Comparison of ENCODE assay signal across 8 cellular contexts in genomic region chr1:19651141-19651737, GRCh38. TPM values are rescaled to one million over a fixed set of nuclear protein-coding genes. Genes with fewer than 3 reads are reported as not detected.
DNase-seq lines count a peak whose midpoint lies in the region; ATAC-seq, FAIRE-seq and TF ChIP-seq lines count a peak whose summit lies in the region.

No MANE protein-coding gene starts in this region.

- no peak overlapping the region for H3K27ac Mint-ChIP-seq in CD8-positive, alpha-beta T cell
- H3K27ac Mint-ChIP-seq in stimulated activated naive CD8-positive, alpha-beta T cell treated with anti-CD3 and anti-CD28 coated beads, Interleukin-15, Interleukin-2, amounts not matched to agents 100 ng/mL and 50 ng/mL, for 24 hours, result peak overlapping the region; percentile 23

- intact Hi-C loops in CD8-positive, alpha-beta T cell (cut with DNase I, micrococcal nuclease), result loop anchor here (1.0 to 5.0 kb wide), 5 partner anchors 164 to 474 kb away; partner anchors contain the start of genes EMC1 (in 1 of the 2) and MRTO4 (in 1 of the 2)
- intact Hi-C loops in HepG2 (cut with micrococcal nuclease; ENCODE audit: unreplicated experiment), result loop anchor here (1.0 to 2.0 kb wide), 4 partner anchors 54 to 313 kb away; a partner anchor contains a TSS

- no peaks in the 10 kb centered on the region for H4K20me1 ChIP-seq in HepG2 (ENCODE audit: insufficient read depth, low read length)

- no peaks in the 10 kb centered on the region for H3K27me3 ChIP-seq in CD8-positive, alpha-beta T cell (ENCODE audit: insufficient read depth, low read length)
- no peaks in the 10 kb centered on the region for H3K27me3 ChIP-seq in HepG2 (ENCODE audit: control insufficient read depth in 1 of 2, insufficient read depth in 2 of 2, low read length in 2 of 2)

- 24% methylated on average over 7 of the region's 11 CpGs for WGBS in HepG2 (ENCODE audit: low lambda C conversion rate)

- peak; percentile 44 for TF ChIP-seq CTCF in CD8-positive, alpha-beta T cell (IDR thresholded peaks at IDR 0.05)
- TF ChIP-seq CTCF in HFF-Myc (IDR thresholded peaks at IDR 0.05; ENCODE audit: low read depth, low read length, missing control alignments), result peak; percentile 65
- TF ChIP-seq CTCF in choroid plexus epithelial cell (conservative IDR thresholded peaks at IDR 0.05; ENCODE audit: low read depth, low read length), result peak; percentile 77
- peak; percentile 96 for TF ChIP-seq CTCF in HepG2 (CRISPR knock-in tag; IDR thresholded peaks at IDR 0.05)

- H3K27ac ChIP-seq in CD8-positive, alpha-beta T cell (ENCODE audit: low read depth, low read length), result no peak overlapping the region
- no peak overlapping the region for H3K27ac ChIP-seq in HepG2 (ENCODE audit: extremely low read length, insufficient read depth, low read length)

- H3K9me3 ChIP-seq in CD8-positive, alpha-beta T cell (ENCODE audit: low read length), result no peaks in the 10 kb centered on the region
- H3K9me3 ChIP-seq in HepG2 (ENCODE audit: low read length), result no peaks in the 10 kb centered on the region

- no peaks in the 10 kb centered on the region for H3K9me3 Mint-ChIP-seq in CD8-positive, alpha-beta T cell
- no peaks in the 10 kb centered on the region for H3K9me3 Mint-ChIP-seq in stimulated activated naive CD8-positive, alpha-beta T cell treated with anti-CD3 and anti-CD28 coated beads, Interleukin-15, Interleukin-2, amounts not matched to agents 100 ng/mL and 50 ng/mL, for 24 hours

- peak; percentile 25 to 69 (median 54) for DNase-seq in CD8-positive, alpha-beta T cell
- no peak for DNase-seq in HFF-Myc (ENCODE audit: extremely low read depth, low read depth)
- peak; percentile 17 for DNase-seq in T1000 (lab: John Stamatoyannopoulos, UW)
- peak; percentile 66 for DNase-seq in choroid plexus epithelial cell (ENCODE audit: low read depth)
- peak; percentile 24 for DNase-seq in HepG2 (ENCODE audit: low spot score)

- TF ChIP-seq EP300 in HepG2 (IDR thresholded peaks at IDR 0.05; ENCODE audit: low read depth in 2 of 2, low read length in 2 of 2) (no peak), HepG2 (CRISPR knock-in tag; IDR thresholded peaks at IDR 0.05; ENCODE audit: borderline replicate concordance) (no peak)

- BruUV-seq in HepG2 (replicated peaks; lab: Mats Ljungman, UMichigan), result no TSS peak

- no peak overlapping the region for H2AFZ ChIP-seq in HepG2 (ENCODE audit: low read length)

- TF ChIP-seq POLR2A in HepG2 (IDR thresholded peaks at IDR 0.05; ENCODE audit: insufficient read depth in 1 of 2, low read depth in 2 of 2, low read length in 2 of 2), result no peak

- H3K36me3 Mint-ChIP-seq in CD8-positive, alpha-beta T cell, result peaks cover 3% of the 10 kb centered on the region
- H3K36me3 Mint-ChIP-seq in stimulated activated naive CD8-positive, alpha-beta T cell treated with anti-CD3 and anti-CD28 coated beads, Interleukin-15, Interleukin-2, amounts not matched to agents 100 ng/mL and 50 ng/mL, for 24 hours (ENCODE audit: low read depth), result no peaks in the 10 kb centered on the region

- CTCF ChIA-PET in CD8-positive, alpha-beta T cell (lab: Charles Lee), result interaction anchor here (0.6 to 14.8 kb wide), 25 partner anchors 10 to 481 kb away, joined by 3 to 364 read pairs (median 4); partner anchors contain the start of genes EMC1 and MRTO4
- CTCF ChIA-PET in HepG2 (lab: Yijun Ruan, JAX; ENCODE audit: low intra/inter-chr PET ratio, low total read pairs), result interaction anchor here (1.0 to 1.9 kb wide), 6 partner anchors 164 to 313 kb away, joined by 4 to 12 read pairs (median 4); no protein-coding TSS in a partner anchor

- FAIRE-seq in HepG2 (lab: Jason Lieb, UNC), result peak; percentile 64

- no peak overlapping the region for H3K9ac ChIP-seq in HepG2 (ENCODE audit: insufficient read depth, low read depth, low read length)

- POLR2A ChIA-PET in CD8-positive, alpha-beta T cell (lab: Charles Lee), result interaction anchor here (0.6 to 1.3 kb wide), 2 partner anchors 54 to 300 kb away, joined by 3 to 4 read pairs; a partner anchor contains a TSS
- POLR2A ChIA-PET in HepG2 (lab: Yijun Ruan, JAX), result no interaction called here

- H3K4me3 ChIP-seq in CD8-positive, alpha-beta T cell (ENCODE audit: low read depth, low read length), result no peak overlapping the region
- H3K4me3 ChIP-seq in HFF-Myc (replicated peaks; ENCODE audit: low read depth, low read length), result no peak overlapping the region
- no peak overlapping the region for H3K4me3 ChIP-seq in choroid plexus epithelial cell (ENCODE audit: low read depth, low read length)
- H3K4me3 ChIP-seq in HepG2 (replicated peaks in 1 of 3; ENCODE audit: insufficient read depth in 1 of 3, low read depth in 2 of 3, low read length in 3 of 3), result peak overlapping the region in 1 of 3 experiments; percentile 39; a peak in 1 of 6 replicates

- no peak overlapping the region for H3K4me3 Mint-ChIP-seq in CD8-positive, alpha-beta T cell
- H3K4me3 Mint-ChIP-seq in stimulated activated naive CD8-positive, alpha-beta T cell treated with anti-CD3 and anti-CD28 coated beads, Interleukin-15, Interleukin-2, amounts not matched to agents 100 ng/mL and 50 ng/mL, for 24 hours, result no peak overlapping the region

- ATAC-seq in CD8-positive, alpha-beta T cell, result peak; percentile 58
- ATAC-seq in HepG2 (peak; percentile 90), HG03045 (IDR thresholded peaks at IDR 0.05; ENCODE audit: unreplicated experiment) (no peak), GM19463 (IDR thresholded peaks at IDR 0.05; ENCODE audit: unreplicated experiment) (no peak)

- H3K36me3 ChIP-seq in CD8-positive, alpha-beta T cell (ENCODE audit: insufficient read depth, low read length), result no peaks in the 10 kb centered on the region
- H3K36me3 ChIP-seq in HepG2 (replicated peaks in 1 of 2; ENCODE audit: control insufficient read depth in 1 of 2, insufficient read depth in 2 of 2, low read length in 2 of 2), result no peaks in the 10 kb centered on the region

- no peaks in the 10 kb centered on the region for H3K27me3 Mint-ChIP-seq in CD8-positive, alpha-beta T cell (ENCODE audit: low read depth)
- H3K27me3 Mint-ChIP-seq in stimulated activated naive CD8-positive, alpha-beta T cell treated with anti-CD3 and anti-CD28 coated beads, Interleukin-15, Interleukin-2, amounts not matched to agents 100 ng/mL and 50 ng/mL, for 24 hours, result no peaks in the 10 kb centered on the region

- peaks cover 18% of the 10 kb centered on the region for H3K4me1 Mint-ChIP-seq in CD8-positive, alpha-beta T cell (ENCODE audit: low read depth)
- H3K4me1 Mint-ChIP-seq in stimulated activated naive CD8-positive, alpha-beta T cell treated with anti-CD3 and anti-CD28 coated beads, Interleukin-15, Interleukin-2, amounts not matched to agents 100 ng/mL and 50 ng/mL, for 24 hours (ENCODE audit: low read depth), result peaks cover 38% of the 10 kb centered on the region

- peak; percentile 95 for TF ChIP-seq RAD21 in HepG2 (CRISPR knock-in tag; IDR thresholded peaks at IDR 0.05)

- H3K79me2 ChIP-seq in HepG2 (ENCODE audit: insufficient read depth, low read length), result no peaks in the 10 kb centered on the region

- peak overlapping the region; percentile 67 for H3K4me2 ChIP-seq in HepG2 (ENCODE audit: low read depth, low read length)

- in situ Hi-C loops in HepG2 (cut with HindIII; ENCODE audit: extremely low pct_ligation_motif_present, low pct_unique_long_range_greater_than_20kb), result no loop called here

- peaks cover 17% of the 10 kb centered on the region for H3K4me1 ChIP-seq in CD8-positive, alpha-beta T cell (ENCODE audit: insufficient read depth, low read length)
- peaks cover 29% of the 10 kb centered on the region for H3K4me1 ChIP-seq in HepG2 (ENCODE audit: insufficient read depth, low read length)

RNA-seq across cellular contexts. Expression of gene NBL1, which starts 7.1 kb away (rescaled TPM):
- 10 to 100 TPM; 76.5 to 80.5 TPM for total RNA-seq in CD8-positive, alpha-beta T cell
- total RNA-seq in HepG2 (2016; rRNA removed; fragmentation: Illumina TruSeq; extraction: Trizol), result 1.9 and 2.7 TPM in 2 replicates
- total RNA-seq in HepG2 (2016; cell fraction: cytosol; rRNA removed; fragmentation: Illumina TruSeq; extraction: Trizol; ENCODE audit: low read depth), result 2.8 and 4.1 TPM in 2 replicates
- 2.8 and 3.1 TPM in 2 replicates for total RNA-seq in HepG2 (2016; cell fraction: insoluble cytoplasmic fraction; rRNA removed; fragmentation: Illumina TruSeq; extraction: Trizol)
- 5.9 and 6.3 TPM in 2 replicates for total RNA-seq in HepG2 (2016; cell fraction: membrane; rRNA removed; fragmentation: Illumina TruSeq; extraction: Trizol)
- 2.3 and 3.4 TPM in 2 replicates for total RNA-seq in HepG2 (2016; cell fraction: nucleus; rRNA removed; fragmentation: Illumina TruSeq; extraction: Trizol)
- 13.8 and 17.5 TPM in 2 replicates for polyA plus RNA-seq in HepG2 (2011; rRNA removed)
- polyA plus RNA-seq in HepG2 (2011; cell fraction: cytosol; rRNA removed), result 6.0 and 10.2 TPM in 2 replicates
- 7.1 and 10.2 TPM in 2 replicates for polyA plus RNA-seq in HepG2 (2011; cell fraction: nucleus; rRNA removed)
- 3.2 TPM in 2 replicates for polyA plus RNA-seq in HepG2 (2012)
- polyA plus RNA-seq in HepG2 (2016; cell fraction: cytosol; fragmentation: Illumina TruSeq; extraction: Trizol; ENCODE audit: low read depth), result 4.3 and 4.8 TPM in 2 replicates
- polyA plus RNA-seq in HepG2 (2016; cell fraction: insoluble cytoplasmic fraction; fragmentation: Illumina TruSeq; extraction: Trizol; ENCODE audit: low read depth), result 2.1 and 2.4 TPM in 2 replicates
- polyA plus RNA-seq in HepG2 (2016; cell fraction: membrane; fragmentation: Illumina TruSeq; extraction: Trizol; ENCODE audit: low read depth), result 5.5 and 7.0 TPM in 2 replicates
- polyA plus RNA-seq in HepG2 (2016; cell fraction: nucleus; fragmentation: Illumina TruSeq; extraction: Trizol; ENCODE audit: insufficient read depth, low read depth), result 3.7 and 4.3 TPM in 2 replicates
- polyA minus RNA-seq in HepG2 (2011; rRNA and poly(A)+ RNA removed; ENCODE audit: low replicate concordance), result 26.9 and 216 TPM in 2 replicates
- polyA minus RNA-seq in HepG2 (2011; cell fraction: cytosol; rRNA and poly(A)+ RNA removed), result 3.2 and 4.0 TPM in 2 replicates
- 1.1 and 1.4 TPM in 2 replicates for polyA minus RNA-seq in HepG2 (2011; cell fraction: nucleus; rRNA and poly(A)+ RNA removed)

RNA-seq across cellular contexts. Expression of gene HTR6, which starts 13.4 kb away (rescaled TPM):
- total RNA-seq in CD8-positive, alpha-beta T cell, result 1 to 10 TPM in 1 of 2 experiments, under 1 TPM in 1; 0.87 to 1.1 TPM
- total RNA-seq in HepG2 (2016; rRNA removed; fragmentation: Illumina TruSeq; extraction: Trizol), result 0.04 TPM in 1 of 2 replicates, not detected in the other
- total RNA-seq in HepG2 (2016; cell fraction: cytosol; rRNA removed; fragmentation: Illumina TruSeq; extraction: Trizol; ENCODE audit: low read depth), result not detected in 2 replicates
- total RNA-seq in HepG2 (2016; cell fraction: insoluble cytoplasmic fraction; rRNA removed; fragmentation: Illumina TruSeq; extraction: Trizol), result not detected in 2 replicates
- total RNA-seq in HepG2 (2016; cell fraction: membrane; rRNA removed; fragmentation: Illumina TruSeq; extraction: Trizol), result not detected in 2 replicates
- not detected in 2 replicates for total RNA-seq in HepG2 (2016; cell fraction: nucleus; rRNA removed; fragmentation: Illumina TruSeq; extraction: Trizol)
- 0.05 TPM in 1 of 2 replicates, not detected in the other for polyA plus RNA-seq in HepG2 (2011; rRNA removed)
- polyA plus RNA-seq in HepG2 (2011; cell fraction: cytosol; rRNA removed), result not detected in 2 replicates
- not detected in 2 replicates for polyA plus RNA-seq in HepG2 (2011; cell fraction: nucleus; rRNA removed)
- not detected in 2 replicates for polyA plus RNA-seq in HepG2 (2012)
- not detected in 2 replicates for polyA plus RNA-seq in HepG2 (2016; cell fraction: cytosol; fragmentation: Illumina TruSeq; extraction: Trizol; ENCODE audit: low read depth)
- not detected in 2 replicates for polyA plus RNA-seq in HepG2 (2016; cell fraction: insoluble cytoplasmic fraction; fragmentation: Illumina TruSeq; extraction: Trizol; ENCODE audit: low read depth)
- not detected in 2 replicates for polyA plus RNA-seq in HepG2 (2016; cell fraction: membrane; fragmentation: Illumina TruSeq; extraction: Trizol; ENCODE audit: low read depth)
- polyA plus RNA-seq in HepG2 (2016; cell fraction: nucleus; fragmentation: Illumina TruSeq; extraction: Trizol; ENCODE audit: insufficient read depth, low read depth), result not detected in 2 replicates
- polyA minus RNA-seq in HepG2 (2011; rRNA and poly(A)+ RNA removed; ENCODE audit: low replicate concordance), result not detected in 2 replicates
- not detected in 2 replicates for polyA minus RNA-seq in HepG2 (2011; cell fraction: cytosol; rRNA and poly(A)+ RNA removed)
- polyA minus RNA-seq in HepG2 (2011; cell fraction: nucleus; rRNA and poly(A)+ RNA removed), result not detected in 2 replicates

Comparison
In these comparisons a context has a peak if more than half of its experiments do, and no peak if none do; other contexts are left out.
1. ATAC-seq: peak in CD8-positive, alpha-beta T cell (single experiment) and HepG2 (single experiment); none in HG03045 (single experiment) and GM19463 (single experiment).
2. CTCF ChIP-seq: peak in every context shown above with its lines; median percentile 96 in HepG2; 77 in choroid plexus epithelial cell; 65 in HFF-Myc; 44 in CD8-positive, alpha-beta T cell.
3. RNA of gene NBL1, which starts 7.1 kb away (total RNA-seq): 76.5 to 80.5 TPM in CD8-positive, alpha-beta T cell; 1.9 to 6.3 TPM in HepG2; every median in the first group is over 10 times any median in the second.